ENCODE assay signal across 8 cellular contexts in the genomic region with DNA sequence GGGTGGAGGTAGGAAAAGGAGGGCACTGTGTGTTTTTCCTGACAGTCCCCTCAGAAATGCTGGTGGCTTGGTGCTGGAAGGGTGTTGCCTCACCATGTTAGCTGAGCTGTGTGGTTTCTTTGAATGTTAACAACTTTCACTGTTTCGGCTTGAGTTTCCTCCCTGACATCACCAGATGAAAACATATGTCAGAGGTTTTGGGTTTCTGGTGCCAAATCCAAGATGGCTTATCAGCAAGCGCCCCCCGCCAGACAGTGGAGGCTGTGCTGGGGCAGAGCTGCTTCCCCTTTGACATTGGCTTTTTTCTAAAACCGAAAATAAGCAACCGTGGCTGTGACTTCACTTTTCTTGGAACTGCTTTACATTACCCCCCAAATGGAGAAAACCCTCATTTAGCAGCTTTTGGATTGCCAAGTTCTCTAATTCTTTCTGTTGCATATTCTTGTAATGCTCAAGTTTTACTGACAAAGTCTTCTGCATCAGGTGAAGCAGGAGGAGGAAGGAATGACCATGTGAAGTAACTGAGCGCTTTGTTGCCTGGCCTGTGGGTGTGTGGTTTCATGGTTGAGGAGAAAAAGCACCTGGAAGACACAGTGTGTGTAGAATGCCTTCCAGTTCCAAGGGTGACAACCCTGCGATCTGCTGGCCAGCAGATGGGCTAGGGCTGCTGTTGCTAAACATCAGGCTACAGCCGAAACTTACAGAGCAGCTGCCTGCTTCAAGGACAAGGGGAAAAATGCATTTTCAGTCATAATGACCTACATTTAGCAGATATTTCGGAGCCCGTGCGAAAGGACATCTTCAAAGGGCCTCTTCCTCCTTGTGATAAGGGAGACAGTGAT. TPM values are rescaled to one million over a fixed set of nuclear protein-coding genes. Genes with fewer than 3 reads are reported as not detected.
DNase-seq lines count a peak whose midpoint lies in the region; ATAC-seq, FAIRE-seq and TF ChIP-seq lines count a peak whose summit lies in the region.

No MANE protein-coding gene starts in this region.

- H3K4me3 Mint-ChIP-seq in activated naive CD4-positive, alpha-beta T cell treated with anti-CD3 and anti-CD28 coated beads for 36 hours = peak overlapping the region; percentile 54

- H3K9me3 Mint-ChIP-seq in activated naive CD4-positive, alpha-beta T cell treated with anti-CD3 and anti-CD28 coated beads for 36 hours = peaks cover 5% of the 10 kb centered on the region

- peak; percentile 55 for DNase-seq in GM12892 (ENCODE audit: insufficient read length)
- DNase-seq in RPMI7951 (ENCODE audit: low read depth) = peak; percentile 49
- DNase-seq in activated naive CD4-positive, alpha-beta T cell treated with anti-CD3 and anti-CD28 coated beads for 36 hours = peak; percentile 91
- peak; percentile 43 for DNase-seq in renal cortical epithelial cell (ENCODE audit: low read depth)
- DNase-seq in T1000 (lab: John Stamatoyannopoulos, UW) = no peak
- DNase-seq in NCI-H345 treated with DMSO at 0.1 percent for 48 hours (lab: John Stamatoyannopoulos, UW; ENCODE audit: unreplicated experiment) = no peak
- no peak for DNase-seq in 8988T

- intact Hi-C loops in activated naive CD4-positive, alpha-beta T cell treated with anti-CD3 and anti-CD28 coated beads for 36 hours (cut with micrococcal nuclease) = loop anchor here (1.0 to 10.0 kb wide), 13 partner anchors 8 to 610 kb away; a partner anchor contains a TSS

- TF ChIP-seq POLR2A in GM12892 (IDR thresholded peaks at IDR 0.05; ENCODE audit: low read depth, low read length) = no peak

- peaks cover 61% of the 10 kb centered on the region for H3K4me1 Mint-ChIP-seq in activated naive CD4-positive, alpha-beta T cell treated with anti-CD3 and anti-CD28 coated beads for 36 hours (ENCODE audit: low read depth)

- H3K27me3 Mint-ChIP-seq in activated naive CD4-positive, alpha-beta T cell treated with anti-CD3 and anti-CD28 coated beads for 36 hours (ENCODE audit: low read depth) = no peaks in the 10 kb centered on the region

- peak overlapping the region; percentile 96 for H3K27ac Mint-ChIP-seq in activated naive CD4-positive, alpha-beta T cell treated with anti-CD3 and anti-CD28 coated beads for 36 hours

- peak; percentile 61 for ATAC-seq in HG02763 (IDR thresholded peaks at IDR 0.05; ENCODE audit: unreplicated experiment)

- FAIRE-seq in GM12892 (lab: Jason Lieb, UNC) = peak; percentile 40

- H3K36me3 Mint-ChIP-seq in activated naive CD4-positive, alpha-beta T cell treated with anti-CD3 and anti-CD28 coated beads for 36 hours (ENCODE audit: low read depth) = peaks cover 20% of the 10 kb centered on the region

- CTCF ChIA-PET in activated naive CD4-positive, alpha-beta T cell treated with anti-CD3 and anti-CD28 coated beads for 36 hours (lab: Charles Lee) = interaction anchor here (0.6 to 3.7 kb wide), 11 partner anchors 17 to 391 kb away, joined by 3 to 17 read pairs (median 6); a partner anchor contains a TSS

RNA-seq across cellular contexts. Expression of a gene that starts 9.7 kb away (rescaled TPM):
- 25.7 TPM for polyA plus RNA-seq in GM12892 (2012; ENCODE audit: missing spikeins)
- 33.2 and 33.4 TPM in 2 replicates for total RNA-seq in RPMI7951 (2014; rRNA removed; shearing (Covaris generic))
- total RNA-seq in activated naive CD4-positive, alpha-beta T cell treated with anti-CD3 and anti-CD28 coated beads for 36 hours = 10 to 100 TPM; 82.8 to 86.2 TPM
- 6.0 and 7.3 TPM in 2 replicates for total RNA-seq in renal cortical epithelial cell

Comparison
In these comparisons a context has a peak if more than half of its experiments do, and no peak if none do; other contexts are left out.
1. DNase-seq: peak in GM12892 (single experiment), RPMI7951 (single experiment), activated naive CD4-positive, alpha-beta T cell treated with anti-CD3 and anti-CD28 coated beads for 36 hours (single experiment) and renal cortical epithelial cell (single experiment); none in T1000 (single experiment), NCI-H345 treated with DMSO at 0.1 percent for 48 hours (single experiment) and 8988T (single experiment).